ENCODE assay signal across 23 cellular contexts in genomic region chr4:39285111-39285795, GRCh38.
DNase-seq lines count a peak whose midpoint lies in the region; ATAC-seq and TF ChIP-seq lines count a peak whose summit lies in the region.
"Had no signal": no experiment of that assay in that cellular context is flagged by ENCODE, and none has a peak within 500 bp of the region (broad histone marks: within the 10 kb centered on the region; RNA-seq: fewer than 3 reads in every experiment).

No MANE protein-coding gene starts in this region.

- CTCF ChIA-PET in activated CD4-positive, alpha-beta T cell treated with anti-CD3 and anti-CD28 coated beads for 36 hours (lab: Charles Lee), result interaction anchor here (1.2 kb wide), 1 partner anchor 10 kb away, joined by 3 read pairs; no protein-coding TSS in a partner anchor

- H3K27me3 ChIP-seq in stomach, result no peaks in the 10 kb centered on the region
- H3K27me3 ChIP-seq: SJCRH30 had no signal

- H3K9ac ChIP-seq in SK-N-MC (ENCODE audit: insufficient read length), result no peak overlapping the region

- H3K9me3 ChIP-seq in SK-N-MC (ENCODE audit: low read depth, low read length) (no peaks in the 10 kb centered on the region), stomach (no peaks in the 10 kb centered on the region)
- H3K9me3 ChIP-seq: SJCRH30 had no signal

- TF ChIP-seq POLR2A in stomach (IDR thresholded peaks at IDR 0.05), result no peak

- TF ChIP-seq CTCF in stomach (IDR thresholded peaks at IDR 0.05), result no peak

- no peak overlapping the region for H3K4me3 ChIP-seq in SK-N-MC
- H3K4me3 ChIP-seq in stomach, result no peak overlapping the region
- H3K4me3 ChIP-seq: SJCRH30 had no signal

- no peaks in the 10 kb centered on the region for H3K9me3 Mint-ChIP-seq in activated CD4-positive, alpha-beta T cell treated with anti-CD3 and anti-CD28 coated beads for 36 hours (ENCODE audit: low read depth)
- H3K9me3 Mint-ChIP-seq: CD8-positive, alpha-beta T cell had no signal

- H3K27ac ChIP-seq in SK-N-MC, result peak overlapping the region; percentile 54
- no peak overlapping the region for H3K27ac ChIP-seq in stomach
- H3K27ac ChIP-seq: SJCRH30 had no signal

- WGBS in stomach, 5 donors, result 46 to 61% (median 53%) methylated on average over 7 of the region's 7 CpGs

- no peaks in the 10 kb centered on the region for H3K27me3 Mint-ChIP-seq in activated CD4-positive, alpha-beta T cell treated with anti-CD3 and anti-CD28 coated beads for 36 hours

- POLR2A ChIA-PET in activated CD4-positive, alpha-beta T cell treated with anti-CD3 and anti-CD28 coated beads for 36 hours (lab: Charles Lee), result no interaction called here

- no peak overlapping the region for H3K4me3 Mint-ChIP-seq in activated CD4-positive, alpha-beta T cell treated with anti-CD3 and anti-CD28 coated beads for 36 hours
- H3K4me3 Mint-ChIP-seq: CD8-positive, alpha-beta T cell had no signal

- H3K27ac Mint-ChIP-seq in activated CD4-positive, alpha-beta T cell treated with anti-CD3 and anti-CD28 coated beads for 36 hours, result no peak overlapping the region
- H3K27ac Mint-ChIP-seq: CD8-positive, alpha-beta T cell had no signal

- TF ChIP-seq EP300 in stomach (IDR thresholded peaks at IDR 0.05), result no peak

- intact Hi-C loops in activated CD4-positive, alpha-beta T cell treated with anti-CD3 and anti-CD28 coated beads for 36 hours (cut with DNase I, micrococcal nuclease), result loop anchor here in 1 of 2 experiments (5.0 kb wide), 1 partner anchor 162 kb away; no protein-coding TSS in a partner anchor
- intact Hi-C loops in stomach (cut with DNase I; ENCODE audit: low total_unique reads), result no loop called here

- H3K4me1 Mint-ChIP-seq in activated CD4-positive, alpha-beta T cell treated with anti-CD3 and anti-CD28 coated beads for 36 hours, result peaks cover 2% of the 10 kb centered on the region

- peaks cover 46% of the 10 kb centered on the region for H3K36me3 Mint-ChIP-seq in activated CD4-positive, alpha-beta T cell treated with anti-CD3 and anti-CD28 coated beads for 36 hours (ENCODE audit: low read depth)

- peaks cover 74% of the 10 kb centered on the region for H3K36me3 ChIP-seq in SK-N-MC (ENCODE audit: insufficient read depth, low read length)
- H3K36me3 ChIP-seq in stomach, result peaks cover 14 to 84% (median 70%) of the 10 kb centered on the region in 4 donors

- ATAC-seq in activated CD4-positive, alpha-beta T cell treated with anti-CD3 and anti-CD28 coated beads for 36 hours, result peak; percentile 26
- ATAC-seq: CD8-positive, alpha-beta T cell had no signal

- no peak for DNase-seq in activated CD4-positive, alpha-beta T cell treated with anti-CD3 and anti-CD28 coated beads for 36 hours
- no peak for DNase-seq in activated CD4-positive, alpha-beta T cell treated with anti-CD3 and anti-CD28 coated beads, Interleukin-2, amount 50 U/mL, for 48 hours
- DNase-seq in SK-N-MC (ENCODE audit: low read depth, low spot score) (no peak), dermis blood vessel endothelial cell (peak; percentile 75), pulmonary artery endothelial cell (ENCODE audit: low read depth, low spot score) (peak; percentile 13), stomach (no peak), medulla oblongata (ENCODE audit: extremely low spot score) (no peak), kidney tubule cell (ENCODE audit: low spot score) (no peak)
- DNase-seq: 8988T; C1 segment of cervical spinal cord; Calu3; CD8-positive, alpha-beta T cell; DMS153; GOT3; HCEC 1CT; KG1; NCI-H1092 treated with DMSO at 0.1 percent for 48 hours; NCI-H1436 treated with DMSO at 0.1 percent for 48 hours; NCI-H2029; NCI-H226; NCI-H524 treated with DMSO at 0.1 percent for 48 hours; NCI-H82; SJCRH30 had no signal

- no peaks in the 10 kb centered on the region for H3K4me1 ChIP-seq in stomach
- H3K4me1 ChIP-seq: SJCRH30 had no signal

Comparison
In these comparisons a context has a peak if more than half of its experiments do, and no peak if none do; other contexts are left out.
1. DNase-seq: peak in dermis blood vessel endothelial cell (single experiment) and pulmonary artery endothelial cell (single experiment); none in activated CD4-positive, alpha-beta T cell treated with anti-CD3 and anti-CD28 coated beads for 36 hours (single experiment), activated CD4-positive, alpha-beta T cell treated with anti-CD3 and anti-CD28 coated beads, Interleukin-2, amount 50 U/mL, for 48 hours (0 of 2), SK-N-MC (single experiment), stomach (single experiment), medulla oblongata (single experiment) and kidney tubule cell (single experiment).